Comparison of ENCODE assay signal across 27 cellular contexts in the genomic region with DNA sequence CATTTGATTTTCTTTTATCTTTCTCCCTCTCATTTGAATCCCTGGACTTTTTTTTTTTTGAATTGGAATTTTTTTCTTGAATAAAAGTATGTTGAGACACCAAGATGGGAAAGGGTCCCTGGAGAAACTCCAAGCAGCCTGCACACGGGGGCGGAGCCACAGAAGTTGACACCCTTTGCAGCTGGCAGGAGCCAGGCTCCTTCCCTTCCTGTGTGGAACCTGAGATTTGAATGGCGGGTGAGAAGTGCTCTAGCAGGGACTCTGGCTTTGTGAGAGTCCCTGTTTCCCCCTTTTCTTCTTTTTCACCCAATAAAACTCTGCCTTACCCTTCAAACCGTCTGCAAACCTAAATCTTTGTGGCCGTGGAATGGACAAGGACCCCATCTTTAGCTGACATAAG.
"Had no signal": no experiment of that assay in that cellular context is flagged by ENCODE, and none has a peak within 500 bp of the region (broad histone marks: within the 10 kb centered on the region; RNA-seq: fewer than 3 reads in every experiment).

No MANE protein-coding gene starts in this region.

- H3K4me1 ChIP-seq: adrenal gland, ascending aorta, testis, uterus had no signal

- ATAC-seq: activated T-helper 17 cell treated with anti-CD3 and anti-CD28 coated beads, Interleukin-2, amount 50 U/mL, for 72 hours; mucosa of descending colon; stimulated activated naive B cell treated with anti-CD40 and anti-IgM and Interleukin-4, amounts not matched to agents 10 μg/mL and 1 μg/mL and 100 μg/mL, for 72 hours had no signal

- H3K4me3 ChIP-seq: adrenal gland, ascending aorta, mucosa of descending colon, testis, uterus had no signal

- H3K9me3 Mint-ChIP-seq: neural crest cell had no signal

- H3K27ac Mint-ChIP-seq: activated naive CD8-positive, alpha-beta T cell; activated T-helper 17 cell treated with anti-CD3 and anti-CD28 coated beads, Interleukin-2, amount 50 U/mL, for 72 hours; dendritic cell treated with granulocyte-macrophage colony-stimulating factor and Interleukin-4, amounts not matched to agents 40 ng/mL and 50 ng/mL, for 4 days; memory B cell; naive B cell; progenitor cell of endocrine pancreas; stimulated activated naive B cell treated with anti-CD40 and anti-IgM and Interleukin-4, amounts not matched to agents 10 μg/mL and 1 μg/mL and 100 μg/mL, for 72 hours had no signal

- H3K27ac ChIP-seq: adrenal gland, ascending aorta, brain microvascular endothelial cell, testis, uterus, VCaP had no signal

- H3K9me3 ChIP-seq: adrenal gland, ascending aorta, mucosa of descending colon, testis, uterus had no signal

- H3K27me3 Mint-ChIP-seq: activated naive CD8-positive, alpha-beta T cell; activated T-helper 17 cell treated with anti-CD3 and anti-CD28 coated beads, Interleukin-2, amount 50 U/mL, for 72 hours; dendritic cell treated with granulocyte-macrophage colony-stimulating factor and Interleukin-4, amounts not matched to agents 40 ng/mL and 50 ng/mL, for 4 days; memory B cell; naive B cell; progenitor cell of endocrine pancreas; stimulated activated naive B cell treated with anti-CD40 and anti-IgM and Interleukin-4, amounts not matched to agents 10 μg/mL and 1 μg/mL and 100 μg/mL, for 72 hours had no signal

- H3K4me3 Mint-ChIP-seq: activated naive CD8-positive, alpha-beta T cell; activated T-helper 17 cell treated with anti-CD3 and anti-CD28 coated beads, Interleukin-2, amount 50 U/mL, for 72 hours; dendritic cell treated with granulocyte-macrophage colony-stimulating factor and Interleukin-4, amounts not matched to agents 40 ng/mL and 50 ng/mL, for 4 days; memory B cell; naive B cell; neural crest cell; stimulated activated naive B cell treated with anti-CD40 and anti-IgM and Interleukin-4, amounts not matched to agents 10 μg/mL and 1 μg/mL and 100 μg/mL, for 72 hours had no signal

- H3K36me3 Mint-ChIP-seq: activated naive CD8-positive, alpha-beta T cell; memory B cell; naive B cell; stimulated activated naive B cell treated with anti-CD40 and anti-IgM and Interleukin-4, amounts not matched to agents 10 μg/mL and 1 μg/mL and 100 μg/mL, for 72 hours had no signal

- H3K4me1 Mint-ChIP-seq: activated T-helper 17 cell treated with anti-CD3 and anti-CD28 coated beads, Interleukin-2, amount 50 U/mL, for 72 hours; memory B cell; naive B cell; stimulated activated naive B cell treated with anti-CD40 and anti-IgM and Interleukin-4, amounts not matched to agents 10 μg/mL and 1 μg/mL and 100 μg/mL, for 72 hours had no signal

- FAIRE-seq: islet of Langerhans had no signal

- H3K36me3 ChIP-seq: adrenal gland, ascending aorta, brain microvascular endothelial cell, uterus had no signal

- H3K27me3 ChIP-seq: adrenal gland, ascending aorta, brain microvascular endothelial cell, testis, uterus had no signal

- DNase-seq: activated CD4-positive, alpha-beta T cell treated with anti-CD3 and anti-CD28 coated beads, Interleukin-2, amount 50 U/mL, for 1 hour; activated CD4-positive, CD25-positive, alpha-beta regulatory T cell treated with anti-CD3 and anti-CD28 coated beads, Interleukin-2, amount 50 U/mL, for 72 hours; activated T-cell treated with anti-CD3 and anti-CD28 coated beads, Interleukin-2, amount 50 U/mL, for 1 hour; adrenal gland; brain microvascular endothelial cell; caudate nucleus; effector CD4-positive, alpha-beta T cell; erythroblast; foreskin fibroblast; mucosa of descending colon; naive B cell; retina; stimulated activated CD4-positive, alpha-beta T cell treated with anti-CD3 and anti-CD28 coated beads, Interleukin-2, amount 100 ng/mL, for 48 hours; stimulated activated CD8-positive, alpha-beta memory T cell treated with anti-CD3 and anti-CD28 coated beads, Interleukin-4, amount 100 ng/mL, for 48 hours; stimulated activated naive B cell treated with anti-CD40 and anti-IgM and Interleukin-4, amounts not matched to agents 10 μg/mL and 1 μg/mL and 100 μg/mL, for 72 hours; testis; trophoblast cell; uterus had no signal
